Comparison of ENCODE assay signal across 13 cellular contexts in the genomic region with DNA sequence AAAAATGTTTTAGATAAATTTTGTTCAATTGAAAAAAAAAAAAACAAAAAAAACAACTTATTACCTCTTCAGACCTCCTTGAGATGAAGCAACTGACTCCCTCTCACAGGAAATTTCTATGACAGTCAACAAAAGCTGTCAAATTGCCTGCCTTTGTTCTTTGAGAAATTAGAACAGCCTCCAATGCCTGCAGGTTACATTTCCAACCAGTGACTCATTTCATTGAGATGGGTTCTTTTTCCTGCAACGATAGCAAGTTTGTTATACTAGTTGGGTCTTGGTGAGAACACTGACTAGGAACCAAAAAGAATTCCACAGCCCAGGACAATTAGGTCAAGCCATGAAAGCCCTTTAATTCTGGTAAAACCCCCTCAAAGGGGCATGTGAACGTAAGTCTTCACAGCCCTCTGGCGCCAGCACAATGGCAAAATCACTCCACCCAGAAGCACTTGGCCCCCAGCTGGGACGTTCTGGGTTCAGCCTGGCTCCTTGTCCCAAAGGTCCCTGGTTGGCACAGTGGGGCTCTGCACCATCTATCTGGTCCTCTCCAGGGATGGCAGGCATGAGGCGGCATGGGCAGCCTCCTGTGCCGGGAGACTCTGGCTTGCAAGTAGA.
DNase-seq lines count a peak whose midpoint lies in the region; ATAC-seq and TF ChIP-seq lines count a peak whose summit lies in the region.
"Had no signal": no experiment of that assay in that cellular context is flagged by ENCODE, and none has a peak within 500 bp of the region (broad histone marks: within the 10 kb centered on the region; RNA-seq: fewer than 3 reads in every experiment).

No MANE protein-coding gene starts in this region.

- no peaks in the 10 kb centered on the region for H3K36me3 ChIP-seq in mesenchymal stem cell (ENCODE audit: control insufficient read depth in 1 of 2, insufficient read depth in 2 of 2, low read depth in 1 of 2, low read length in 2 of 2)
- H3K36me3 ChIP-seq: HAP-1, WERI-Rb-1 had no signal

- H2BK120ac ChIP-seq in mesenchymal stem cell (ENCODE audit: low read depth, low read length): no peak overlapping the region

- H3K4me1 ChIP-seq in mesenchymal stem cell (ENCODE audit: control insufficient read depth, insufficient read depth, low read depth, low read length): peaks cover 13% of the 10 kb centered on the region
- H3K4me1 ChIP-seq: HAP-1 had no signal

- H3K27ac ChIP-seq in mesenchymal stem cell (ENCODE audit: low read length, poor library complexity, severe bottlenecking): peak overlapping the region; percentile 96
- H3K27ac ChIP-seq: WERI-Rb-1 had no signal

- peak; percentile 63 for TF ChIP-seq EP300 in Ishikawa (IDR thresholded peaks at IDR 0.05; ENCODE audit: borderline replicate concordance)

- no peak overlapping the region for H3K9ac ChIP-seq in mesenchymal stem cell (ENCODE audit: low read length)

- H4K91ac ChIP-seq in mesenchymal stem cell (ENCODE audit: low read length): no peak overlapping the region

- no peak overlapping the region for H2AFZ ChIP-seq in mesenchymal stem cell (ENCODE audit: low read depth, low read length)

- peak overlapping the region; percentile 96 for H2BK5ac ChIP-seq in mesenchymal stem cell (ENCODE audit: low read depth, low read length, poor library complexity, severe bottlenecking)

- peak overlapping the region in 1 of 2 experiments; percentile 36 for H3K14ac ChIP-seq in mesenchymal stem cell (ENCODE audit: low read length in 2 of 2)

- H2AK5ac ChIP-seq in mesenchymal stem cell (ENCODE audit: low read length, severe bottlenecking): peak overlapping the region; percentile 100

- H2BK15ac ChIP-seq in mesenchymal stem cell (ENCODE audit: low read depth, poor library complexity, severe bottlenecking): no peak overlapping the region

- DNase-seq in Caki2 (ENCODE audit: low read depth): peak; percentile 73
- peak; percentile 85 for DNase-seq in astrocyte of the spinal cord (ENCODE audit: low read depth, low spot score)
- DNase-seq in mesenchymal stem cell: no peak
- DNase-seq in NCI-H2029 treated with DMSO at 0.1 percent for 48 hours (lab: John Stamatoyannopoulos, UW): no peak
- no peak for DNase-seq in SIG-M5 treated with dmso at 0.1 percent for 504 hours (lab: John Stamatoyannopoulos, UW; ENCODE audit: unreplicated experiment)
- DNase-seq: activated effector memory CD4-positive, alpha-beta T cell treated with anti-CD3 and anti-CD28 coated beads, Interleukin-2, amount 50 U/mL, for 16 hours; naive B cell; stimulated activated naive B cell treated with anti-CD40 and anti-IgM and Interleukin-4, amounts not matched to agents 10 μg/mL and 1 μg/mL and 100 μg/mL, for 72 hours; WERI-Rb-1 had no signal

- no peak overlapping the region for H3K23ac ChIP-seq in mesenchymal stem cell (ENCODE audit: low read length in 2 of 2)

- H3K18ac ChIP-seq in mesenchymal stem cell (ENCODE audit: low read depth in 1 of 2, low read length in 2 of 2): peak overlapping the region in 1 of 2 experiments; percentile 63

- no peak overlapping the region for H3K4ac ChIP-seq in mesenchymal stem cell (ENCODE audit: low read depth in 1 of 2, low read length in 2 of 2)

- no peak overlapping the region for H2BK12ac ChIP-seq in mesenchymal stem cell (ENCODE audit: low read length in 2 of 2)

- H3K79me1 ChIP-seq in mesenchymal stem cell (replicated peaks; ENCODE audit: low read length, poor library complexity, severe bottlenecking): peaks cover 1% of the 10 kb centered on the region

- no peak overlapping the region for H3K4me2 ChIP-seq in mesenchymal stem cell (ENCODE audit: low read length, poor library complexity, severe bottlenecking)

- TF ChIP-seq RAD21 in Ishikawa (IDR thresholded peaks at IDR 0.05; ENCODE audit: low read depth): peak; percentile 2; the same call in 1 of the 2 replicates

- H4K8ac ChIP-seq in mesenchymal stem cell (ENCODE audit: low read length): no peak overlapping the region

- 86% methylated on average over 6 of the region's 6 CpGs for WGBS in mesenchymal stem cell

- no peaks in the 10 kb centered on the region for H3K27me3 ChIP-seq in mesenchymal stem cell (ENCODE audit: control insufficient read depth in 1 of 2, insufficient read depth in 1 of 2, low read length in 2 of 2)

- H3K4me3 ChIP-seq in astrocyte of the spinal cord (ENCODE audit: low read depth, low read length) (no peak overlapping the region), mesenchymal stem cell (ENCODE audit: insufficient read depth in 1 of 2, low read depth in 1 of 2, low read length in 2 of 2) (peak overlapping the region in 1 of 2 experiments; percentile 33)
- H3K4me3 ChIP-seq: HAP-1 had no signal

- in situ Hi-C loops in Caki2 (cut with HindIII; ENCODE audit: low pct_unique_long_range_greater_than_20kb, low sequenced_read_pairs): no loop called here
- in situ Hi-C loops in astrocyte of the spinal cord (cut with HindIII; ENCODE audit: low sequenced_read_pairs): no loop called here

- H3K9me3 ChIP-seq in mesenchymal stem cell (ENCODE audit: control insufficient read depth, low read length): peaks cover 4% of the 10 kb centered on the region
- H3K9me3 ChIP-seq: HAP-1 had no signal

- no peak for TF ChIP-seq CTCF in astrocyte of the spinal cord (IDR thresholded peaks at IDR 0.05; ENCODE audit: low read depth, low read length)

- no peak for ATAC-seq in HG03135 (IDR thresholded peaks at IDR 0.05; ENCODE audit: unreplicated experiment)
- ATAC-seq in HG02852 (IDR thresholded peaks at IDR 0.05; ENCODE audit: unreplicated experiment): no peak
- ATAC-seq: stimulated activated naive B cell treated with anti-CD40 and anti-IgM and Interleukin-4, amounts not matched to agents 10 μg/mL and 1 μg/mL and 100 μg/mL, for 72 hours had no signal

TF ChIP-seq in Ishikawa, 13 proteins besides CTCF, POLR2A, EP300 and RAD21:
- TF ChIP-seq TEAD4 (IDR thresholded peaks at IDR 0.05): peak; percentile 60
- TF ChIP-seq TAF1 (IDR thresholded peaks at IDR 0.05; ENCODE audit: low read depth): no peak
- no peak; the same call in 1 of the 2 replicates for TF ChIP-seq TCF12 (IDR thresholded peaks at IDR 0.05; ENCODE audit: low read depth)
- no peak for TF ChIP-seq ZBTB7A (IDR thresholded peaks at IDR 0.05; ENCODE audit: low read depth)
- peak; percentile 23; the same call in 1 of the 2 replicates for TF ChIP-seq NFIC (IDR thresholded peaks at IDR 0.05)
- peak; percentile 59; the same call in 1 of the 2 replicates for TF ChIP-seq FOXM1 (IDR thresholded peaks at IDR 0.05; ENCODE audit: borderline replicate concordance, low read depth)
- TF ChIP-seq, protein P1, sequence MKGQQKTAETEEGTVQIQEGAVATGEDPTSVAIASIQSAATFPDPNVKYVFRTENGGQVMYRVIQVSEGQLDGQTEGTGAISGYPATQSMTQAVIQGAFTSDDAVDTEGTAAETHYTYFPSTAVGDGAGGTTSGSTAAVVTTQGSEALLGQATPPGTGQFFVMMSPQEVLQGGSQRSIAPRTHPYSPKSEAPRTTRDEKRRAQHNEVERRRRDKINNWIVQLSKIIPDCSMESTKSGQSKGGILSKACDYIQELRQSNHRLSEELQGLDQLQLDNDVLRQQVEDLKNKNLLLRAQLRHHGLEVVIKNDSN (IDR thresholded peaks at IDR 0.05): no peak
- TF ChIP-seq CEBPB (IDR thresholded peaks at IDR 0.05): peak; percentile 57
- no peak for TF ChIP-seq CREB1 (IDR thresholded peaks at IDR 0.05; ENCODE audit: low read depth)
- TF ChIP-seq, protein P2, sequence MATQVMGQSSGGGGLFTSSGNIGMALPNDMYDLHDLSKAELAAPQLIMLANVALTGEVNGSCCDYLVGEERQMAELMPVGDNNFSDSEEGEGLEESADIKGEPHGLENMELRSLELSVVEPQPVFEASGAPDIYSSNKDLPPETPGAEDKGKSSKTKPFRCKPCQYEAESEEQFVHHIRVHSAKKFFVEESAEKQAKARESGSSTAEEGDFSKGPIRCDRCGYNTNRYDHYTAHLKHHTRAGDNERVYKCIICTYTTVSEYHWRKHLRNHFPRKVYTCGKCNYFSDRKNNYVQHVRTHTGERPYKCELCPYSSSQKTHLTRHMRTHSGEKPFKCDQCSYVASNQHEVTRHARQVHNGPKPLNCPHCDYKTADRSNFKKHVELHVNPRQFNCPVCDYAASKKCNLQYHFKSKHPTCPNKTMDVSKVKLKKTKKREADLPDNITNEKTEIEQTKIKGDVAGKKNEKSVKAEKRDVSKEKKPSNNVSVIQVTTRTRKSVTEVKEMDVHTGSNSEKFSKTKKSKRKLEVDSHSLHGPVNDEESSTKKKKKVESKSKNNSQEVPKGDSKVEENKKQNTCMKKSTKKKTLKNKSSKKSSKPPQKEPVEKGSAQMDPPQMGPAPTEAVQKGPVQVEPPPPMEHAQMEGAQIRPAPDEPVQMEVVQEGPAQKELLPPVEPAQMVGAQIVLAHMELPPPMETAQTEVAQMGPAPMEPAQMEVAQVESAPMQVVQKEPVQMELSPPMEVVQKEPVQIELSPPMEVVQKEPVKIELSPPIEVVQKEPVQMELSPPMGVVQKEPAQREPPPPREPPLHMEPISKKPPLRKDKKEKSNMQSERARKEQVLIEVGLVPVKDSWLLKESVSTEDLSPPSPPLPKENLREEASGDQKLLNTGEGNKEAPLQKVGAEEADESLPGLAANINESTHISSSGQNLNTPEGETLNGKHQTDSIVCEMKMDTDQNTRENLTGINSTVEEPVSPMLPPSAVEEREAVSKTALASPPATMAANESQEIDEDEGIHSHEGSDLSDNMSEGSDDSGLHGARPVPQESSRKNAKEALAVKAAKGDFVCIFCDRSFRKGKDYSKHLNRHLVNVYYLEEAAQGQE (IDR thresholded peaks at IDR 0.05; ENCODE audit: low read depth): no peak
- TF ChIP-seq, protein P3, sequence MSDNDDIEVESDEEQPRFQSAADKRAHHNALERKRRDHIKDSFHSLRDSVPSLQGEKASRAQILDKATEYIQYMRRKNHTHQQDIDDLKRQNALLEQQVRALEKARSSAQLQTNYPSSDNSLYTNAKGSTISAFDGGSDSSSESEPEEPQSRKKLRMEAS (IDR thresholded peaks at IDR 0.05): no peak
- TF ChIP-seq EGR1 (IDR thresholded peaks at IDR 0.05): no peak
- TF ChIP-seq YY1 (IDR thresholded peaks at IDR 0.05; ENCODE audit: low read depth): no peak

Comparison
In these comparisons a context has a peak if more than half of its experiments do, and no peak if none do; other contexts are left out.
1. DNase-seq: peak in Caki2 (single experiment) and astrocyte of the spinal cord (single experiment); none in mesenchymal stem cell (single experiment), NCI-H2029 treated with DMSO at 0.1 percent for 48 hours (single experiment) and SIG-M5 treated with dmso at 0.1 percent for 504 hours (single experiment).